In the genomic region with DNA sequence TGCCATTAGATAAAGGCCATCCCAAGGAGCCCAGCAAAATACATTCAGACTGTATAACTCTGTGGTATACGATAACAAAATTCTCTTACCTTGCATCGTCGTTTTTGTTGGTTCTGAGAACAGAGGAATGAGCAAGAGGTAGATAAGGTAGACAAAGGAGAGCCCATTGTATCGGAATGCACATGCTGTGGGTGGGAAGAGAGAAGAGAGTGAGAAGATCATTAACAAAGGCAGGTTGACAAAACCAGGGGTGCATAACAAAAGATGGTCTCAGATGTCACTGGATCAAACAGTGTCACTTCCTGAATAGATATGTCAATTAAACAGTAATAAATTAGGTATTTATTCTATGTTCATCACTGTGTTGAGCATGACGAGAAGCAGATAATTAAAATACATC, we compare ENCODE assay signal across 1 cellular context.
TF ChIP-seq lines count a peak whose summit lies in the region.

No MANE protein-coding gene starts in this region.

TF ChIP-seq in GM23338, 12 proteins besides CTCF, POLR2A, EP300 and RAD21:
- peak; percentile 95 for TF ChIP-seq ZNF462 (CRISPR knock-in tag; IDR thresholded peaks at IDR 0.05)
- TF ChIP-seq, protein P1, sequence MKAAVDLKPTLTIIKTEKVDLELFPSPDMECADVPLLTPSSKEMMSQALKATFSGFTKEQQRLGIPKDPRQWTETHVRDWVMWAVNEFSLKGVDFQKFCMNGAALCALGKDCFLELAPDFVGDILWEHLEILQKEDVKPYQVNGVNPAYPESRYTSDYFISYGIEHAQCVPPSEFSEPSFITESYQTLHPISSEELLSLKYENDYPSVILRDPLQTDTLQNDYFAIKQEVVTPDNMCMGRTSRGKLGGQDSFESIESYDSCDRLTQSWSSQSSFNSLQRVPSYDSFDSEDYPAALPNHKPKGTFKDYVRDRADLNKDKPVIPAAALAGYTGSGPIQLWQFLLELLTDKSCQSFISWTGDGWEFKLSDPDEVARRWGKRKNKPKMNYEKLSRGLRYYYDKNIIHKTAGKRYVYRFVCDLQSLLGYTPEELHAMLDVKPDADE (IDR thresholded peaks at IDR 0.05), result no peak
- TF ChIP-seq CREB1 (CRISPR knock-in tag; IDR thresholded peaks at IDR 0.05; ENCODE audit: low read depth), result 0 out of 2 replicates have a peak, but pooled peaks have one; percentile 21
